10 cellular contexts compared by ENCODE assay signal in the genomic region with DNA sequence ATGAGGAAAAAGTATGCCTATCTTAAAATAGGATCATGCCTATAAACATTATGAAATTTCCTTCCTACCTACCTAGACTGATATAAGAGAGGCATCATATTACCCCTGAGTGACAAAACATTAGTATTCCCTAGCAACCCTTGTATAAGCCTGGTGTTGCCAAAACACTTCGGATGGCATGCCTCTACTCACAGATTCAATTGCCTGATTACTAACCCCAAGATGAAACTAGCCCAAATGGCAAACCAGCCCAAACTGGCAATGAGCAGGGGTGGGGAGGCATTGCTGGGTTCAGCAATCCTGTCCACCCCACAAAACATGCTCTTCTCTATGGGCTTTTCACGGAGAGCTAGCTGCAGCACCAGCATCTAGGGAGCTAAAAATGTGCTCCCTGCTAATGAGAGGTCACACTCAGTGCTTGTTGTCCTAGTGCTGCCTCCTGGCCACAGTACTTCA. TPM values are rescaled to one million over a fixed set of nuclear protein-coding genes. Genes with fewer than 3 reads are reported as not detected.
DNase-seq lines count a peak whose midpoint lies in the region; ATAC-seq and TF ChIP-seq lines count a peak whose summit lies in the region.
"Had no signal": no experiment of that assay in that cellular context is flagged by ENCODE, and none has a peak within 500 bp of the region (broad histone marks: within the 10 kb centered on the region; RNA-seq: fewer than 3 reads in every experiment).

No MANE protein-coding gene starts in this region.

- no peaks in the 10 kb centered on the region for H3K36me3 ChIP-seq in GM23248 (ENCODE audit: low read depth)

- ATAC-seq in sciatic nerve (peak; percentile 40), GM21529 (IDR thresholded peaks at IDR 0.05; ENCODE audit: unreplicated experiment) (no peak), HG03025 (IDR thresholded peaks at IDR 0.05; ENCODE audit: low FRiP score, unreplicated experiment) (no peak)

- DNase-seq in GM23248: peak; percentile 68
- DNase-seq in RWPE1 (ENCODE audit: low spot score): peak; percentile 85
- DNase-seq in glomerular visceral epithelial cell (ENCODE audit: extremely low spot score): peak; percentile 6
- no peak for DNase-seq in sciatic nerve (ENCODE audit: low spot score)
- DNase-seq in activated T-cell treated with anti-CD3 and anti-CD28 coated beads, Interleukin-2, amount 50 U/mL, for 24 hours: no peak
- no peak for DNase-seq in NCI-H187 treated with DMSO at 0.1 percent for 48 hours (lab: John Stamatoyannopoulos, UW)
- DNase-seq: activated CD4-positive, CD25-positive, alpha-beta regulatory T cell had no signal

- no peak for TF ChIP-seq CTCF in RWPE1 (conservative IDR thresholded peaks at IDR 0.05; ENCODE audit: low read depth)

- POLR2A ChIA-PET in RWPE1 (lab: Yijun Ruan, JAX; ENCODE audit: low non-redundant PET): no interaction called here

- H3K27me3 Mint-ChIP-seq in activated T-cell treated with anti-CD3 and anti-CD28 coated beads, Interleukin-2, amount 50 U/mL, for 24 hours: peaks cover 4% of the 10 kb centered on the region

- no peaks in the 10 kb centered on the region for H3K79me2 ChIP-seq in GM23248 (ENCODE audit: insufficient read depth)

- in situ Hi-C loops in GM23248 (cut with MboI): no loop called here

- 0 out of 2 replicates have a peak, but pooled peaks cover 5% of the 10 kb centered on the region for H3K9me2 ChIP-seq in GM23248 (ENCODE audit: insufficient read depth)

- H3K27ac Mint-ChIP-seq in activated T-cell treated with anti-CD3 and anti-CD28 coated beads, Interleukin-2, amount 50 U/mL, for 24 hours: no peak overlapping the region

- H3K36me3 Mint-ChIP-seq in activated T-cell treated with anti-CD3 and anti-CD28 coated beads, Interleukin-2, amount 50 U/mL, for 24 hours (ENCODE audit: low read depth): no peaks in the 10 kb centered on the region

- H3K9ac ChIP-seq in GM23248: no peak overlapping the region

- CTCF ChIA-PET in RWPE1 (lab: Yijun Ruan, JAX): no interaction called here

- H3K9me3 Mint-ChIP-seq in activated T-cell treated with anti-CD3 and anti-CD28 coated beads, Interleukin-2, amount 50 U/mL, for 24 hours: no peaks in the 10 kb centered on the region
- H3K9me3 Mint-ChIP-seq: neural crest cell had no signal

- intact Hi-C loops in sciatic nerve (cut with DNase I): no loop called here

- H3K27ac ChIP-seq in GM23248 (no peak overlapping the region), RWPE1 (peak overlapping the region; percentile 93)

- H3F3A ChIP-seq in GM23248 (ENCODE audit: insufficient read depth): peaks cover 22% of the 10 kb centered on the region

- no peaks in the 10 kb centered on the region for H3K9me3 ChIP-seq in GM23248 (ENCODE audit: low read depth)

- peaks cover 27% of the 10 kb centered on the region for H3K4me1 ChIP-seq in GM23248 (ENCODE audit: insufficient read depth)

- no peaks in the 10 kb centered on the region for H3K27me3 ChIP-seq in GM23248 (replicated peaks; ENCODE audit: insufficient read depth)

- WGBS in GM23248 (ENCODE audit: low coverage in 1 of 2, low lambda C conversion rate in 2 of 2, missing lambda C conversion rate in 2 of 2), 2 experiments: 38 to 45% methylated on average over 2 of the region's 2 CpGs

- no peak overlapping the region for H3K4me3 ChIP-seq in GM23248

- no peak overlapping the region for H2AFZ ChIP-seq in GM23248

- no peak overlapping the region for H3K4me2 ChIP-seq in GM23248 (ENCODE audit: unreplicated experiment)

- H3K4me1 Mint-ChIP-seq in activated T-cell treated with anti-CD3 and anti-CD28 coated beads, Interleukin-2, amount 50 U/mL, for 24 hours (ENCODE audit: low read depth): no peaks in the 10 kb centered on the region

- H4K20me1 ChIP-seq in GM23248 (ENCODE audit: insufficient read depth): no peaks in the 10 kb centered on the region

- H3K4me3 Mint-ChIP-seq in activated T-cell treated with anti-CD3 and anti-CD28 coated beads, Interleukin-2, amount 50 U/mL, for 24 hours: no peak overlapping the region
- H3K4me3 Mint-ChIP-seq: neural crest cell had no signal

RNA-seq across cellular contexts. Expression of a gene that starts 13.9 kb away (rescaled TPM):
- 0.11 TPM in 1 of 2 replicates, not detected in the other for total RNA-seq in GM23248 (2014; rRNA removed; shearing (Covaris generic))
- 0.09 and 0.10 TPM in 2 replicates for polyA plus RNA-seq in GM23248 (2016; fragmentation: Nextera tagmentation; extraction: Ambion mirVana)
- total RNA-seq in sciatic nerve: 119 TPM

Comparison
In these comparisons a context has a peak if more than half of its experiments do, and no peak if none do; other contexts are left out.
1. DNase-seq: peak in GM23248 (single experiment), RWPE1 (single experiment) and glomerular visceral epithelial cell (single experiment); none in sciatic nerve (single experiment), activated T-cell treated with anti-CD3 and anti-CD28 coated beads, Interleukin-2, amount 50 U/mL, for 24 hours (single experiment) and NCI-H187 treated with DMSO at 0.1 percent for 48 hours (single experiment).
2. RNA of a gene that starts 13.9 kb away (total RNA-seq): 119 TPM in sciatic nerve (single experiment); 0.11 TPM in GM23248; every median in the first group is over 100 times any median in the second.